ENCODE assay signal across 2 cellular contexts in genomic region chr12:54472494-54473262, GRCh38.
TF ChIP-seq lines count a peak whose summit lies in the region.

No MANE protein-coding gene starts in this region.

TF ChIP-seq in K562, 482 proteins besides CTCF, POLR2A, EP300 and RAD21 (continues in another document):
- TF ChIP-seq ZNF407 (IDR thresholded peaks at IDR 0.05; ENCODE audit: low read depth) = no peak
- TF ChIP-seq CCNT2 (IDR thresholded peaks at IDR 0.05; ENCODE audit: borderline replicate concordance, extremely low read depth, insufficient read length, low read depth, low read length) = no peak
- TF ChIP-seq REST (CRISPR knock-in tag; IDR thresholded peaks at IDR 0.05; ENCODE audit: low read depth) = no peak
- TF ChIP-seq CREM (IDR thresholded peaks at IDR 0.05; ENCODE audit: low read depth) = peak; percentile 75
- TF ChIP-seq MYC (IDR thresholded peaks at IDR 0.05; ENCODE audit: low read depth, low read length) = peak; percentile 43; the same call in 1 of the 2 replicates
- TF ChIP-seq MYC (CRISPR knock-in tag; IDR thresholded peaks at IDR 0.05; ENCODE audit: borderline replicate concordance, low read depth) = no peak
- no peak for TF ChIP-seq TAL1 (IDR thresholded peaks at IDR 0.05)
- no peak for TF ChIP-seq MAFK (IDR thresholded peaks at IDR 0.05; ENCODE audit: low read length)
- no peak for TF ChIP-seq CXXC5 (CRISPR knock-in tag; IDR thresholded peaks at IDR 0.05)
- no peak for TF ChIP-seq ZNF316 (IDR thresholded peaks at IDR 0.05)
- TF ChIP-seq ARHGAP35 (IDR thresholded peaks at IDR 0.05; ENCODE audit: partially characterized antibody) = no peak
- no peak for TF ChIP-seq EHMT2 (IDR thresholded peaks at IDR 0.05)
- no peak for TF ChIP-seq NR2F6 (CRISPR knock-in tag; IDR thresholded peaks at IDR 0.05)
- no peak; a peak in 1 of 4 replicates for TF ChIP-seq HDAC1 (IDR thresholded peaks at IDR 0.05)
- TF ChIP-seq, protein P1, sequence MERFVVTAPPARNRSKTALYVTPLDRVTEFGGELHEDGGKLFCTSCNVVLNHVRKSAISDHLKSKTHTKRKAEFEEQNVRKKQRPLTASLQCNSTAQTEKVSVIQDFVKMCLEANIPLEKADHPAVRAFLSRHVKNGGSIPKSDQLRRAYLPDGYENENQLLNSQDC (CRISPR knock-in tag; IDR thresholded peaks at IDR 0.05) = no peak
- TF ChIP-seq TBL1XR1 (IDR thresholded peaks at IDR 0.05; ENCODE audit: low read length in 2 of 2) = peak; percentile 47 to 57; a peak in 2 of 4 replicates
- TF ChIP-seq TAF1 (IDR thresholded peaks at IDR 0.05; ENCODE audit: control insufficient read depth, extremely low read depth, insufficient read depth, low read length, severe bottlenecking) = peak; percentile 31

TF ChIP-seq in HepG2, 621 proteins besides CTCF, POLR2A, EP300 and RAD21:
- TF ChIP-seq ZSCAN29 (CRISPR knock-in tag; conservative IDR thresholded peaks at IDR 0.05) = no peak
- TF ChIP-seq, protein P2, sequence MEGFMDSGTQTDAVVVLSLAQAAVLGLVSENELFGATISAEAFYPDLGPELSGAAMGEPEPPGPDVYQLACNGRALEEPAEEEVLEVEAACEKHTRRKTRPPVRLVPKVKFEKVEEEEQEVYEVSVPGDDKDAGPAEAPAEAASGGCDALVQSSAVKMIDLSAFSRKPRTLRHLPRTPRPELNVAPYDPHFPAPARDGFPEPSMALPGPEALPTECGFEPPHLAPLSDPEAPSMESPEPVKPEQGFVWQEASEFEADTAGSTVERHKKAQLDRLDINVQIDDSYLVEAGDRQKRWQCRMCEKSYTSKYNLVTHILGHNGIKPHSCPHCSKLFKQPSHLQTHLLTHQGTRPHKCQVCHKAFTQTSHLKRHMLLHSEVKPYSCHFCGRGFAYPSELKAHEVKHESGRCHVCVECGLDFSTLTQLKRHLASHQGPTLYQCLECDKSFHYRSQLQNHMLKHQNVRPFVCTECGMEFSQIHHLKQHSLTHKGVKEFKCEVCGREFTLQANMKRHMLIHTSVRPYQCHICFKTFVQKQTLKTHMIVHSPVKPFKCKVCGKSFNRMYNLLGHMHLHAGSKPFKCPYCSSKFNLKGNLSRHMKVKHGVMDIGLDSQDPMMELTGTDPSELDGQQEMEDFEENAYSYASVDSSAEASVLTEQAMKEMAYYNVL (CRISPR knock-in tag; IDR thresholded peaks at IDR 0.05; ENCODE audit: borderline replicate concordance) = no peak
